Comparison of ENCODE assay signal across 28 cellular contexts in genomic region chr6:21827425-21828192, GRCh38.
A peak's percentile ranks its signal among the peaks of the same experiment; 100 is the strongest.
DNase-seq lines count a peak whose midpoint lies in the region; ATAC-seq and TF ChIP-seq lines count a peak whose summit lies in the region.
"Had no signal": no experiment of that assay in that cellular context is flagged by ENCODE, and none has a peak within 500 bp of the region (broad histone marks: within the 10 kb centered on the region; RNA-seq: fewer than 3 reads in every experiment).

No MANE protein-coding gene starts in this region.

- no peak overlapping the region for H2BK5ac ChIP-seq in mesenchymal stem cell (ENCODE audit: low read depth, low read length, poor library complexity, severe bottlenecking)

- no peak overlapping the region for H3K23ac ChIP-seq in mesenchymal stem cell (ENCODE audit: low read length in 2 of 2)

- no peak for TF ChIP-seq CTCF in uterus (IDR thresholded peaks at IDR 0.05)

- H2AFZ ChIP-seq in mesenchymal stem cell (ENCODE audit: low read depth, low read length) = no peak overlapping the region

- H3K4me3 ChIP-seq in mesenchymal stem cell (ENCODE audit: insufficient read depth in 1 of 2, low read depth in 1 of 2, low read length in 2 of 2) = no peak overlapping the region
- no peak overlapping the region for H3K4me3 ChIP-seq in uterus
- H3K4me3 ChIP-seq: cardiac muscle cell, esophagus squamous epithelium, HAP-1, K562, psoas muscle, tibial artery had no signal

- H3K18ac ChIP-seq in mesenchymal stem cell (ENCODE audit: low read depth in 1 of 2, low read length in 2 of 2) = no peak overlapping the region

- TF ChIP-seq POLR2A in uterus (IDR thresholded peaks at IDR 0.05) (no peak), GM18505 (IDR thresholded peaks at IDR 0.05; ENCODE audit: borderline replicate concordance, extremely low read depth, insufficient read depth, insufficient read length) (no peak)

- no peak overlapping the region for H3K4me3 Mint-ChIP-seq in activated naive CD8-positive, alpha-beta T cell treated with anti-CD3 and anti-CD28 coated beads for 36 hours
- H3K4me3 Mint-ChIP-seq: activated naive CD4-positive, alpha-beta T cell treated with anti-CD3 and anti-CD28 coated beads for 36 hours; B cell; memory B cell had no signal

- no peak overlapping the region for H4K8ac ChIP-seq in mesenchymal stem cell (ENCODE audit: low read length)

- H3K27ac Mint-ChIP-seq in activated naive CD4-positive, alpha-beta T cell treated with anti-CD3 and anti-CD28 coated beads, Interleukin-2, amount 50 U/mL, for 72 hours = peak overlapping the region in 1 of 2 donors; percentile 63
- peak overlapping the region; percentile 47 for H3K27ac Mint-ChIP-seq in activated naive CD8-positive, alpha-beta T cell treated with anti-CD3 and anti-CD28 coated beads for 36 hours
- H3K27ac Mint-ChIP-seq: activated naive CD4-positive, alpha-beta T cell treated with anti-CD3 and anti-CD28 coated beads for 36 hours; B cell; memory B cell had no signal

- no peak overlapping the region for H3K9ac ChIP-seq in mesenchymal stem cell (ENCODE audit: low read length)

- no peak for DNase-seq in activated naive CD4-positive, alpha-beta T cell treated with anti-CD3 and anti-CD28 coated beads, Interleukin-2, amount 50 U/mL, for 72 hours (ENCODE audit: low spot score in 2 of 2)
- no peak for DNase-seq in activated naive CD4-positive, alpha-beta T cell treated with anti-CD3 and anti-CD28 coated beads, Interleukin-2, amount 50 U/mL, for 16 hours
- no peak for DNase-seq in activated naive CD8-positive, alpha-beta T cell treated with anti-CD3 and anti-CD28 coated beads for 36 hours
- peak; percentile 47 for DNase-seq in mesenchymal stem cell
- no peak for DNase-seq in uterus
- no peak for DNase-seq in NOMO-1 treated with DMSO at 0.1 percent for 48 hours (lab: John Stamatoyannopoulos, UW; ENCODE audit: unreplicated experiment)
- DNase-seq: activated CD4-positive, CD25-positive, alpha-beta regulatory T cell treated with anti-CD3 and anti-CD28 coated beads, Interleukin-2, amount 50 U/mL, for 72 hours; activated naive CD4-positive, alpha-beta T cell treated with anti-CD3 and anti-CD28 coated beads for 36 hours; activated T-cell treated with anti-CD3 and anti-CD28 coated beads, Interleukin-2, amount 50 U/mL, for 48 hours; cortex of kidney; DMS53; esophagus squamous epithelium; NCI-H1105 treated with DMSO at 0.1 percent for 48 hours; NCI-H2029; NCI-H2227 treated with DMSO at 0.1 percent for 48 hours; NCI-H526 treated with DMSO at 0.1 percent for 48 hours; nucleus accumbens; psoas muscle; SIG-M5; stimulated activated naive CD8-positive, alpha-beta T cell treated with anti-CD3 and anti-CD28 coated beads, Interleukin-15, Interleukin-2, amounts not matched to agents 100 U/mL and 50 U/mL, for 24 hours; tibial artery had no signal

- intact Hi-C loops in uterus (cut with DNase I; ENCODE audit: low total_unique reads) = no loop called here

- no peak overlapping the region for H2BK15ac ChIP-seq in mesenchymal stem cell (ENCODE audit: low read depth, poor library complexity, severe bottlenecking)

- H3K4me1 Mint-ChIP-seq in activated naive CD8-positive, alpha-beta T cell treated with anti-CD3 and anti-CD28 coated beads for 36 hours = peaks cover 11% of the 10 kb centered on the region
- H3K4me1 Mint-ChIP-seq: B cell, memory B cell had no signal

- H3K36me3 Mint-ChIP-seq in activated naive CD4-positive, alpha-beta T cell treated with anti-CD3 and anti-CD28 coated beads, Interleukin-2, amount 50 U/mL, for 72 hours = no peaks in the 10 kb centered on the region
- H3K36me3 Mint-ChIP-seq in activated naive CD8-positive, alpha-beta T cell treated with anti-CD3 and anti-CD28 coated beads for 36 hours = no peaks in the 10 kb centered on the region
- H3K36me3 Mint-ChIP-seq: memory B cell had no signal

- H3K36me3 ChIP-seq in mesenchymal stem cell (ENCODE audit: control insufficient read depth in 1 of 2, insufficient read depth in 2 of 2, low read depth in 1 of 2, low read length in 2 of 2) (no peaks in the 10 kb centered on the region), uterus (no peaks in the 10 kb centered on the region)
- H3K36me3 ChIP-seq: cardiac muscle cell, esophagus squamous epithelium, HAP-1, tibial artery had no signal

- H3K4ac ChIP-seq in mesenchymal stem cell (ENCODE audit: low read depth in 1 of 2, low read length in 2 of 2) = no peak overlapping the region

- H3K27me3 ChIP-seq in mesenchymal stem cell (ENCODE audit: control insufficient read depth in 1 of 2, insufficient read depth in 1 of 2, low read length in 2 of 2) = no peaks in the 10 kb centered on the region
- no peaks in the 10 kb centered on the region for H3K27me3 ChIP-seq in uterus
- H3K27me3 ChIP-seq: cardiac muscle cell, esophagus squamous epithelium, tibial artery had no signal

- H3K14ac ChIP-seq in mesenchymal stem cell (ENCODE audit: low read length in 2 of 2) = no peak overlapping the region

- no peak overlapping the region for H4K91ac ChIP-seq in mesenchymal stem cell (ENCODE audit: low read length)

- H3K4me2 ChIP-seq in mesenchymal stem cell (ENCODE audit: low read length, poor library complexity, severe bottlenecking) = no peak overlapping the region

- 80% methylated on average over 6 of the region's 8 CpGs for WGBS in mesenchymal stem cell

- H3K79me1 ChIP-seq in mesenchymal stem cell (replicated peaks; ENCODE audit: low read length, poor library complexity, severe bottlenecking) = no peaks in the 10 kb centered on the region

- H3K27ac ChIP-seq in mesenchymal stem cell (ENCODE audit: low read length, poor library complexity, severe bottlenecking) (no peak overlapping the region), uterus (no peak overlapping the region)
- H3K27ac ChIP-seq: cardiac muscle cell, psoas muscle, tibial artery had no signal

- H3K9me3 ChIP-seq in mesenchymal stem cell (ENCODE audit: control insufficient read depth, low read length) (no peaks in the 10 kb centered on the region), uterus (no peaks in the 10 kb centered on the region)
- H3K9me3 ChIP-seq: esophagus squamous epithelium, HAP-1, psoas muscle, tibial artery had no signal

- H2AK5ac ChIP-seq in mesenchymal stem cell (ENCODE audit: low read length, severe bottlenecking) = no peak overlapping the region

- ATAC-seq in activated naive CD4-positive, alpha-beta T cell treated with anti-CD3 and anti-CD28 coated beads, Interleukin-2, amount 50 U/mL, for 72 hours = peak; percentile 56 to 58
- no peak for ATAC-seq in GM18505 (IDR thresholded peaks at IDR 0.05; ENCODE audit: unreplicated experiment)
- ATAC-seq: K562, left lobe of liver, psoas muscle had no signal

- H3K4me1 ChIP-seq in mesenchymal stem cell (ENCODE audit: control insufficient read depth, insufficient read depth, low read depth, low read length) (peaks cover 6% of the 10 kb centered on the region), uterus (no peaks in the 10 kb centered on the region)
- H3K4me1 ChIP-seq: esophagus squamous epithelium, psoas muscle had no signal

- peaks cover 6% of the 10 kb centered on the region for H3K27me3 Mint-ChIP-seq in activated naive CD8-positive, alpha-beta T cell treated with anti-CD3 and anti-CD28 coated beads for 36 hours

- H2BK12ac ChIP-seq in mesenchymal stem cell (ENCODE audit: low read length in 2 of 2) = no peak overlapping the region

- no peak overlapping the region for H2BK120ac ChIP-seq in mesenchymal stem cell (ENCODE audit: low read depth, low read length)

- no peaks in the 10 kb centered on the region for H3K9me3 Mint-ChIP-seq in activated naive CD4-positive, alpha-beta T cell treated with anti-CD3 and anti-CD28 coated beads, Interleukin-2, amount 50 U/mL, for 72 hours
- no peaks in the 10 kb centered on the region for H3K9me3 Mint-ChIP-seq in activated naive CD8-positive, alpha-beta T cell treated with anti-CD3 and anti-CD28 coated beads for 36 hours
- H3K9me3 Mint-ChIP-seq: activated naive CD4-positive, alpha-beta T cell treated with anti-CD3 and anti-CD28 coated beads for 36 hours had no signal
